ENCODE assay signal across 1 cellular context in genomic region chr7:156640949-156641485, GRCh38.
TF ChIP-seq lines count a peak whose summit lies in the region.

No MANE protein-coding gene starts in this region.

TF ChIP-seq in HEK293, 187 proteins besides CTCF, POLR2A, EP300 and RAD21 (continued from another document and continues in another):
- TF ChIP-seq PRDM10 (tag by site-specific recombination; IDR thresholded peaks at IDR 0.05) (no peak), ZNF843 (tag by site-specific recombination; IDR thresholded peaks at IDR 0.05) (no peak), ZNF473 (tag by site-specific recombination; IDR thresholded peaks at IDR 0.05) (no peak), ZNF792 (tag by site-specific recombination; IDR thresholded peaks at IDR 0.05) (no peak), ZSCAN5A (tag by site-specific recombination; IDR thresholded peaks at IDR 0.05) (0 out of 2 replicates have a peak, but pooled peaks have one; percentile 31), ZNF580 (tag by site-specific recombination; IDR thresholded peaks at IDR 0.05) (no peak), ZNF433 (tag by site-specific recombination; IDR thresholded peaks at IDR 0.05; ENCODE audit: low read depth) (no peak), ZBTB7A (tag by site-specific recombination; IDR thresholded peaks at IDR 0.05; ENCODE audit: low read depth) (0 out of 2 replicates have a peak, but pooled peaks have one; percentile 6), ZNF248 (tag by site-specific recombination; IDR thresholded peaks at IDR 0.05) (no peak), AEBP2 (tag by site-specific recombination; IDR thresholded peaks at IDR 0.05; ENCODE audit: borderline replicate concordance) (no peak), MEIS1 (CRISPR knock-in tag; IDR thresholded peaks at IDR 0.05; ENCODE audit: borderline replicate concordance) (no peak), ZNF664 (tag by site-specific recombination; IDR thresholded peaks at IDR 0.05) (no peak), ZSCAN30 (tag by site-specific recombination; IDR thresholded peaks at IDR 0.05) (0 out of 2 replicates have a peak, but pooled peaks have one; percentile 62), MZF1 (tag by site-specific recombination; IDR thresholded peaks at IDR 0.05; ENCODE audit: borderline replicate concordance) (no peak), ZNF366 (tag by site-specific recombination; conservative IDR thresholded peaks at IDR 0.05) (0 out of 2 replicates have a peak, but pooled peaks have one; percentile 5), ZBTB44 (tag by site-specific recombination; IDR thresholded peaks at IDR 0.05) (no peak), ZNF791 (tag by site-specific recombination; IDR thresholded peaks at IDR 0.05) (no peak), GLI2 (tag by site-specific recombination; IDR thresholded peaks at IDR 0.05; ENCODE audit: borderline replicate concordance, low read depth) (no peak), ZFHX2 (tag by site-specific recombination; conservative IDR thresholded peaks at IDR 0.05) (no peak), ZBTB20 (tag by site-specific recombination; IDR thresholded peaks at IDR 0.05) (peak; percentile 69; the same call in 1 of the 2 replicates), ZBTB17 (tag by site-specific recombination; IDR thresholded peaks at IDR 0.05) (peak; percentile 53; the same call in 1 of the 2 replicates), ZNF514 (tag by site-specific recombination; IDR thresholded peaks at IDR 0.05) (no peak), ZNF48 (tag by site-specific recombination; IDR thresholded peaks at IDR 0.05) (no peak), PATZ1 (tag by site-specific recombination; IDR thresholded peaks at IDR 0.05) (0 out of 2 replicates have a peak, but pooled peaks have one; percentile 23), ZBTB11 (tag by site-specific recombination; conservative IDR thresholded peaks at IDR 0.05; ENCODE audit: low read depth) (0 out of 2 replicates have a peak, but pooled peaks have one; percentile 1), ZNF585B (tag by site-specific recombination; IDR thresholded peaks at IDR 0.05) (no peak), HIC1 (tag by site-specific recombination; IDR thresholded peaks at IDR 0.05) (no peak), YY2 (tag by site-specific recombination; IDR thresholded peaks at IDR 0.05) (0 out of 2 replicates have a peak, but pooled peaks have one; percentile 8), ZNF24 (tag by site-specific recombination; IDR thresholded peaks at IDR 0.05) (no peak), HOXC10 (CRISPR knock-in tag; IDR thresholded peaks at IDR 0.05) (no peak), ZNF391 (tag by site-specific recombination; IDR thresholded peaks at IDR 0.05; ENCODE audit: borderline replicate concordance, low read depth) (no peak), IKZF3 (tag by site-specific recombination; IDR thresholded peaks at IDR 0.05) (no peak), GLIS1 (tag by site-specific recombination; IDR thresholded peaks at IDR 0.05) (no peak), ZNF561 (tag by site-specific recombination; IDR thresholded peaks at IDR 0.05; ENCODE audit: borderline replicate concordance) (peak; percentile 50; the same call in 1 of the 2 replicates), ZNF670 (tag by site-specific recombination; IDR thresholded peaks at IDR 0.05; ENCODE audit: low read depth) (no peak), GFI1B (tag by site-specific recombination; IDR thresholded peaks at IDR 0.05) (no peak), ZNF155 (tag by site-specific recombination; IDR thresholded peaks at IDR 0.05) (no peak), ZNF837 (tag by site-specific recombination; IDR thresholded peaks at IDR 0.05) (0 out of 2 replicates have a peak, but pooled peaks have one; percentile 64), ELK4 (IDR thresholded peaks at IDR 0.05; ENCODE audit: borderline replicate concordance, low read depth, low read length) (no peak), ZNF221 (tag by site-specific recombination; IDR thresholded peaks at IDR 0.05; ENCODE audit: borderline replicate concordance) (no peak)
